In genomic region chr4:174228988-174229387, GRCh38 we compare ENCODE assay signal across 30 cellular contexts.
"Had no signal": no experiment of that assay in that cellular context is flagged by ENCODE, and none has a peak within 500 bp of the region (broad histone marks: within the 10 kb centered on the region; RNA-seq: fewer than 3 reads in every experiment).

No MANE protein-coding gene starts in this region.

- H3K79me2 ChIP-seq: hepatocyte had no signal

- H3K4me3 Mint-ChIP-seq: activated B cell treated with CpG ODN at 0.5 μM for 24 hours; activated CD4-positive, alpha-beta memory T cell treated with anti-CD3 and anti-CD28 coated beads for 36 hours; activated CD4-positive, alpha-beta T cell treated with anti-CD3 and anti-CD28 coated beads, Interleukin-2, amount 10 ng/mL, durations not matched to agents 24 days and 14 days; activated naive CD4-positive, alpha-beta T cell treated with anti-CD3 and anti-CD28 coated beads, Interleukin-2, amount 10 ng/mL, durations not matched to agents 7 days and 5 days; activated naive CD8-positive, alpha-beta T cell treated with anti-CD3 and anti-CD28 coated beads, Interleukin-2, amount 10 ng/mL, durations not matched to agents 7 days and 5 days; activated T-cell treated with anti-CD3 and anti-CD28 coated beads, Interleukin-2, amount 50 U/mL, for 24 hours; activated T-cell treated with anti-CD3 and anti-CD28 coated beads, Interleukin-2, amount 50 U/mL, for 72 hours; brain; T-helper 2 cell treated with Interferon-gamma antibody and Interleukin-4, amounts not matched to agents 5 μg/mL and 100 μg/mL, for 36 hours had no signal

- H3K4me2 ChIP-seq: hepatocyte had no signal

- H3K4me3 ChIP-seq: ascending aorta, breast epithelium, cardiac muscle cell, colonic mucosa, esophagus squamous epithelium, gastroesophageal sphincter, heart right ventricle, hepatocyte had no signal

- H3K4me1 ChIP-seq: ascending aorta, breast epithelium, colonic mucosa, esophagus squamous epithelium, gastroesophageal sphincter, heart right ventricle had no signal

- H3K9me3 Mint-ChIP-seq: activated B cell treated with CpG ODN at 0.5 μM for 24 hours; activated CD4-positive, alpha-beta memory T cell treated with anti-CD3 and anti-CD28 coated beads for 36 hours; activated CD4-positive, alpha-beta T cell treated with anti-CD3 and anti-CD28 coated beads, Interleukin-2, amount 10 ng/mL, durations not matched to agents 24 days and 14 days; activated naive CD4-positive, alpha-beta T cell treated with anti-CD3 and anti-CD28 coated beads, Interleukin-2, amount 10 ng/mL, durations not matched to agents 7 days and 5 days; activated naive CD4-positive, alpha-beta T cell treated with anti-CD3 and anti-CD28 coated beads, Interleukin-2, amount 50 U/mL, for 72 hours; activated naive CD8-positive, alpha-beta T cell treated with anti-CD3 and anti-CD28 coated beads, Interleukin-2, amount 10 ng/mL, durations not matched to agents 7 days and 5 days; activated T-cell treated with anti-CD3 and anti-CD28 coated beads, Interleukin-2, amount 50 U/mL, for 24 hours; activated T-cell treated with anti-CD3 and anti-CD28 coated beads, Interleukin-2, amount 50 U/mL, for 72 hours; brain; T-helper 2 cell treated with Interferon-gamma antibody and Interleukin-4, amounts not matched to agents 5 μg/mL and 100 μg/mL, for 36 hours had no signal

- H3K36me3 Mint-ChIP-seq: activated CD4-positive, alpha-beta memory T cell treated with anti-CD3 and anti-CD28 coated beads for 36 hours; activated naive CD4-positive, alpha-beta T cell treated with anti-CD3 and anti-CD28 coated beads, Interleukin-2, amount 10 ng/mL, durations not matched to agents 7 days and 5 days; activated naive CD4-positive, alpha-beta T cell treated with anti-CD3 and anti-CD28 coated beads, Interleukin-2, amount 50 U/mL, for 72 hours; activated naive CD8-positive, alpha-beta T cell treated with anti-CD3 and anti-CD28 coated beads, Interleukin-2, amount 10 ng/mL, durations not matched to agents 7 days and 5 days; brain had no signal

- ATAC-seq: activated CD4-positive, CD25-positive, alpha-beta regulatory T cell treated with anti-CD3 and anti-CD28 coated beads, Interleukin-2, amount 50 U/mL, for 24 hours; activated naive CD4-positive, alpha-beta T cell treated with anti-CD3 and anti-CD28 coated beads, Interleukin-2, amount 50 U/mL, for 72 hours; activated T-cell treated with anti-CD3 and anti-CD28 coated beads, Interleukin-2, amount 50 U/mL, for 72 hours; gastroesophageal sphincter; heart right ventricle had no signal

- H3K27me3 ChIP-seq: ascending aorta, cardiac muscle cell, colonic mucosa, heart right ventricle, hepatocyte had no signal

- H3K4me1 Mint-ChIP-seq: activated B cell treated with CpG ODN at 0.5 μM for 24 hours; activated CD4-positive, alpha-beta T cell treated with anti-CD3 and anti-CD28 coated beads, Interleukin-2, amount 10 ng/mL, durations not matched to agents 24 days and 14 days; activated naive CD4-positive, alpha-beta T cell treated with anti-CD3 and anti-CD28 coated beads, Interleukin-2, amount 10 ng/mL, durations not matched to agents 7 days and 5 days; activated naive CD8-positive, alpha-beta T cell treated with anti-CD3 and anti-CD28 coated beads, Interleukin-2, amount 10 ng/mL, durations not matched to agents 7 days and 5 days; brain had no signal

- H3K36me3 ChIP-seq: ascending aorta, breast epithelium, cardiac muscle cell, colonic mucosa, esophagus squamous epithelium, gastroesophageal sphincter, WERI-Rb-1 had no signal

- H2AFZ ChIP-seq: hepatocyte had no signal

- H3K27ac ChIP-seq: ascending aorta, breast epithelium, cardiac muscle cell, colonic mucosa, epithelial cell of prostate, esophagus squamous epithelium, gastroesophageal sphincter, heart right ventricle, hepatocyte, WERI-Rb-1 had no signal

- DNase-seq: activated B cell treated with CpG ODN at 0.5 μM for 24 hours; activated CD4-positive, alpha-beta memory T cell treated with anti-CD3 and anti-CD28 coated beads for 36 hours; activated CD4-positive, alpha-beta T cell treated with anti-CD3 and anti-CD28 coated beads, Interleukin-2, amount 10 ng/mL, durations not matched to agents 24 days and 14 days; activated CD8-positive, alpha-beta memory T cell treated with anti-CD3 and anti-CD28 coated beads, Interleukin-2, amount 50 U/mL, for 48 hours; activated gamma-delta T cell; activated naive CD4-positive, alpha-beta T cell; activated naive CD4-positive, alpha-beta T cell treated with anti-CD3 and anti-CD28 coated beads, Interleukin-2, amount 10 ng/mL, durations not matched to agents 7 days and 5 days; activated naive CD8-positive, alpha-beta T cell treated with anti-CD3 and anti-CD28 coated beads, Interleukin-2, amount 10 ng/mL, durations not matched to agents 7 days and 5 days; activated T-cell treated with anti-CD3 and anti-CD28 coated beads for 4 hours; activated T-cell treated with anti-CD3 and anti-CD28 coated beads, Interleukin-2, amount 50 U/mL, for 24 hours; activated T-cell treated with anti-CD3 and anti-CD28 coated beads, Interleukin-2, amount 50 U/mL, for 72 hours; central memory CD4-positive, alpha-beta T cell; cerebellar nuclear complex; colonic mucosa; effector CD8-positive, alpha-beta T cell; esophagus squamous epithelium; foreskin melanocyte; heart right ventricle; T1000; WERI-Rb-1 had no signal

- H3K9me3 ChIP-seq: ascending aorta, breast epithelium, colonic mucosa, esophagus squamous epithelium, gastroesophageal sphincter, heart right ventricle had no signal

- H3K27ac Mint-ChIP-seq: activated B cell treated with CpG ODN at 0.5 μM for 24 hours; activated CD4-positive, alpha-beta memory T cell treated with anti-CD3 and anti-CD28 coated beads for 36 hours; activated CD4-positive, alpha-beta T cell treated with anti-CD3 and anti-CD28 coated beads, Interleukin-2, amount 10 ng/mL, durations not matched to agents 24 days and 14 days; activated naive CD4-positive, alpha-beta T cell treated with anti-CD3 and anti-CD28 coated beads, Interleukin-2, amount 10 ng/mL, durations not matched to agents 7 days and 5 days; activated naive CD4-positive, alpha-beta T cell treated with anti-CD3 and anti-CD28 coated beads, Interleukin-2, amount 50 U/mL, for 72 hours; activated naive CD8-positive, alpha-beta T cell treated with anti-CD3 and anti-CD28 coated beads, Interleukin-2, amount 10 ng/mL, durations not matched to agents 7 days and 5 days; activated T-cell treated with anti-CD3 and anti-CD28 coated beads, Interleukin-2, amount 50 U/mL, for 24 hours; activated T-cell treated with anti-CD3 and anti-CD28 coated beads, Interleukin-2, amount 50 U/mL, for 72 hours; brain; T-helper 2 cell treated with Interferon-gamma antibody and Interleukin-4, amounts not matched to agents 5 μg/mL and 100 μg/mL, for 36 hours had no signal
